8 cellular contexts compared by ENCODE assay signal in the genomic region with DNA sequence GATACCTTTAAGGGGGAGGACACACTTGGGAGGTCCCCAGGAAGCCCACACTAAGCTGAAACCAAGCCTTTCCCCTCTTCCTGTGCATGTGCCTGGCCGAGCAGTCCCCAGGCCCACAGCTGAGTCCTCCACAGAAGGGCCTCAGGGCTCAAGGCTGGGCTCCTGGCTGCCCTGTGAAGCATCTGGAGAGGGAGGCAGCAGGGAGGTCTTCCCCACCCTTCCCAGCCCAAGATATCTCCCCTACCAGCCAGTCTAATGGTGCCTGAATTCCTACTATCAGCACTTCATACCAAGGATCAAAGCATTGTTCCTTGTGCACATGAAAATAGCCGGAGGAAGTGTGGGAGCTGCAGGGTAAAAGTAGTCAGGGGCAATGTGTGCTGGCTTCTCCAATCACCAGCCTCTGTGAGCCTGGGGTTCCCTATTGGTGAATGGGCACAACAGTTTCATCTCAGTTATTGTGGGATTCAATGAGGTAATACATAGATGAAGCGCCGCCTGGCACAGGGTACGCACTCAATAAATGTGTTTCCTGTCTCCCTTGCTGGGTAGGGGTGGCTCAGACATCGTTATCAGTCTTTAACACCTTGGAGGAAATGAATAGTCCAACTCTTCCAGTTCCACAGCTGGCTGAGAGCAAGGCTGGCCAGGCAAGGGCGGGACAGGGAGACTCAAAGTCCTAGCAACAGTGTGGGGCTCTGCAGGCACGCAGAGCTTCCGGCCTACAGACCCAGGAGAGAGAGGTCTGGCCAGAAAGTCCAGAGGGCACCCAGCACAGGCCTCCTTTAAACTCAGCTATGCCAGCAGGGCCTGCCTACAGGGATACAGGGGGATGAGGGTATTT. TPM values are rescaled to one million over a fixed set of nuclear protein-coding genes. Genes with fewer than 3 reads are reported as not detected.
DNase-seq lines count a peak whose midpoint lies in the region; ATAC-seq and TF ChIP-seq lines count a peak whose summit lies in the region.

No MANE protein-coding gene starts in this region.

- peaks cover 55 to 90% (median 73%) of the 10 kb centered on the region in 4 donors for H3K4me1 ChIP-seq in liver (ENCODE audit: control insufficient read depth in 4 of 4, insufficient read depth in 4 of 4, low read length in 3 of 4)
- peaks cover 68% of the 10 kb centered on the region for H3K4me1 ChIP-seq in thymus (ENCODE audit: control insufficient read depth, insufficient read depth, low read length)

- H3K27me3 ChIP-seq in MG63: no peaks in the 10 kb centered on the region
- no peaks in the 10 kb centered on the region for H3K27me3 ChIP-seq in liver (ENCODE audit: control insufficient read depth in 4 of 4, insufficient read depth in 4 of 4, low read length in 3 of 4)
- H3K27me3 ChIP-seq in thymus (ENCODE audit: control insufficient read depth, insufficient read depth): no peaks in the 10 kb centered on the region

- no peak overlapping the region for H3K4me3 ChIP-seq in MG63
- H3K4me3 ChIP-seq in liver (ENCODE audit: low read depth in 1 of 3, low read length in 3 of 3): no peak overlapping the region
- no peak overlapping the region for H3K4me3 ChIP-seq in thymus (ENCODE audit: low read length)

- peak; percentile 71 for DNase-seq in MG63
- DNase-seq in astrocyte of the hippocampus (ENCODE audit: low read depth, low spot score): peak; percentile 39
- DNase-seq in NCI-H2029 treated with DMSO at 0.1 percent for 48 hours (lab: John Stamatoyannopoulos, UW): no peak

- ATAC-seq in HG03039 (IDR thresholded peaks at IDR 0.05; ENCODE audit: unreplicated experiment) (no peak), HG03025 (IDR thresholded peaks at IDR 0.05; ENCODE audit: low FRiP score, unreplicated experiment) (no peak)

- no peak for TF ChIP-seq CTCF in C4-2B (conservative IDR thresholded peaks at IDR 0.05)
- no peak for TF ChIP-seq CTCF in liver (IDR thresholded peaks at IDR 0.05; ENCODE audit: low read depth, low read length, missing input control)

- WGBS in liver: 40% methylated on average over 9 of the region's 9 CpGs
- WGBS in thymus: 13% methylated on average over 9 of the region's 9 CpGs

- TF ChIP-seq RAD21 in liver (IDR thresholded peaks at IDR 0.05): peak in 1 of 2 donors; percentile 47

- no peaks in the 10 kb centered on the region for H3K9me3 ChIP-seq in MG63
- H3K9me3 ChIP-seq in liver (ENCODE audit: control insufficient read depth in 4 of 4, low read length in 3 of 4): no peaks in the 10 kb centered on the region
- no peaks in the 10 kb centered on the region for H3K9me3 ChIP-seq in thymus (ENCODE audit: control insufficient read depth)

- H3K36me3 ChIP-seq in MG63 (peaks cover 5% of the 10 kb centered on the region; the same call in 1 of the 2 replicates), liver (ENCODE audit: control insufficient read depth in 4 of 4, insufficient read depth in 3 of 4, low read depth in 1 of 4, low read length in 3 of 4) (peaks cover 0 to 3% (median 0%) of the 10 kb centered on the region in 4 donors), thymus (ENCODE audit: control insufficient read depth, insufficient read depth) (no peaks in the 10 kb centered on the region)

- H3K27ac ChIP-seq in C4-2B (peak overlapping the region; percentile 94), liver (ENCODE audit: low read depth in 1 of 2, low read length in 2 of 2) (peak overlapping the region; percentile 89 to 94), thymus (ENCODE audit: low read depth) (peak overlapping the region; percentile 84)

- no peak overlapping the region for H3K9ac ChIP-seq in liver (ENCODE audit: low read depth in 1 of 2, low read length in 2 of 2)

TF ChIP-seq in liver, 16 proteins besides CTCF, POLR2A, EP300 and RAD21:
- TF ChIP-seq RXRA (IDR thresholded peaks at IDR 0.05): peak; percentile 58 to 71
- TF ChIP-seq SP1 (IDR thresholded peaks at IDR 0.05): peak; percentile 74
- peak; percentile 91 for TF ChIP-seq NR2F2 (IDR thresholded peaks at IDR 0.05)
- no peak for TF ChIP-seq YY1 (IDR thresholded peaks at IDR 0.05)
- TF ChIP-seq, protein P1, sequence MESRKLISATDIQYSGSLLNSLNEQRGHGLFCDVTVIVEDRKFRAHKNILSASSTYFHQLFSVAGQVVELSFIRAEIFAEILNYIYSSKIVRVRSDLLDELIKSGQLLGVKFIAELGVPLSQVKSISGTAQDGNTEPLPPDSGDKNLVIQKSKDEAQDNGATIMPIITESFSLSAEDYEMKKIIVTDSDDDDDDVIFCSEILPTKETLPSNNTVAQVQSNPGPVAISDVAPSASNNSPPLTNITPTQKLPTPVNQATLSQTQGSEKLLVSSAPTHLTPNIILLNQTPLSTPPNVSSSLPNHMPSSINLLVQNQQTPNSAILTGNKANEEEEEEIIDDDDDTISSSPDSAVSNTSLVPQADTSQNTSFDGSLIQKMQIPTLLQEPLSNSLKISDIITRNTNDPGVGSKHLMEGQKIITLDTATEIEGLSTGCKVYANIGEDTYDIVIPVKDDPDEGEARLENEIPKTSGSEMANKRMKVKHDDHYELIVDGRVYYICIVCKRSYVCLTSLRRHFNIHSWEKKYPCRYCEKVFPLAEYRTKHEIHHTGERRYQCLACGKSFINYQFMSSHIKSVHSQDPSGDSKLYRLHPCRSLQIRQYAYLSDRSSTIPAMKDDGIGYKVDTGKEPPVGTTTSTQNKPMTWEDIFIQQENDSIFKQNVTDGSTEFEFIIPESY (IDR thresholded peaks at IDR 0.05): no peak
- no peak for TF ChIP-seq FOXA1 (IDR thresholded peaks at IDR 0.05)
- TF ChIP-seq, protein P2, sequence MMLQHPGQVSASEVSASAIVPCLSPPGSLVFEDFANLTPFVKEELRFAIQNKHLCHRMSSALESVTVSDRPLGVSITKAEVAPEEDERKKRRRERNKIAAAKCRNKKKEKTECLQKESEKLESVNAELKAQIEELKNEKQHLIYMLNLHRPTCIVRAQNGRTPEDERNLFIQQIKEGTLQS (IDR thresholded peaks at IDR 0.05): no peak
- no peak for TF ChIP-seq JUND (IDR thresholded peaks at IDR 0.05)
- TF ChIP-seq HNF4A (conservative IDR thresholded peaks at IDR 0.05): peak; percentile 87 to 89
- peak; percentile 78 for TF ChIP-seq HNF4G (IDR thresholded peaks at IDR 0.05)
- peak in 1 of 2 donors; percentile 45 for TF ChIP-seq GABPA (IDR thresholded peaks at IDR 0.05 in 1 of 2, conservative IDR thresholded peaks at IDR 0.05 in 1 of 2)
- no peak for TF ChIP-seq TAF1 (conservative IDR thresholded peaks at IDR 0.05)
- TF ChIP-seq FOXA2 (IDR thresholded peaks at IDR 0.05): no peak
- no peak for TF ChIP-seq EGR1 (IDR thresholded peaks at IDR 0.05; ENCODE audit: low read depth in 2 of 2)
- TF ChIP-seq, protein P3, sequence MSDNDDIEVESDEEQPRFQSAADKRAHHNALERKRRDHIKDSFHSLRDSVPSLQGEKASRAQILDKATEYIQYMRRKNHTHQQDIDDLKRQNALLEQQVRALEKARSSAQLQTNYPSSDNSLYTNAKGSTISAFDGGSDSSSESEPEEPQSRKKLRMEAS (IDR thresholded peaks at IDR 0.05): peak; percentile 45

RNA-seq across cellular contexts. Expression of a gene that starts 39.1 kb away (rescaled TPM):
- total RNA-seq in MG63 (2014; rRNA removed; shearing (Covaris generic); ENCODE audit: low replicate concordance): 22.1 and 38.5 TPM in 2 replicates
- total RNA-seq in liver: 10 to 100 TPM in 1 of 2 donors, 1 to 10 TPM in 1; 2.3 to 10.4 TPM
- polyA plus RNA-seq in liver (1 to 10 TPM; 2.8 to 4.0 TPM), thymus (31.2 TPM)
